Comparison of ENCODE assay signal across 1 cellular context in the genomic region with DNA sequence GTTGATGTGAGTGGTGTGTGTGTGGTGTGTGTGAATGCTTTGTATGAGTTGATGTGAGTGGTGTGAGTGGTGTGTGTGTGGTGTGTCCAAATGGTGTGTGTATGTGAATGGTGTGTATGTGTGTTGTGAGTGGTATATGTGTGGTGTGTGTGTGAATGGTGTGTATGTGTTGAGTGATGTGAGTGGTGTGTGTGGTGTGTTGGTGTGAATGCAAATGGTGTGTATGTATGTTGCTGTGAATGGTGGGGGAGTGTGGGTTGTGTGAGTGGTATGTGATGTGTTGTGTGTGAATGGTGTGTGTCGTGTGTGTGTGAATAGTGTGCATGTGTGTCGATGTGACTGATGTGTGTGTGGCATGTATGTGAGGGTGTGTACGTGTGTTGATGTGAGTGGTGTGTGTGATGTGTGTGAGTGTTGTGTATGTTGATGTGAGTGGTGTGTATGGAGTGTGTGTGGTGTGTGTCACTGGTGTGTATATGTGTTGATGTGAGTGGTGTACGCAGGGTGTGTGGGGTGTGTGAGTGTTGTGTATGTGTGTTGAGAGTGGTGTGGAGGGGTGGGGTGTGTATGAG.
TF ChIP-seq lines count a peak whose summit lies in the region.

No MANE protein-coding gene starts in this region.

TF ChIP-seq in HEK293, 187 proteins besides CTCF, POLR2A, EP300 and RAD21 (continued from another document):
- TF ChIP-seq ZNF239 (tag by site-specific recombination; IDR thresholded peaks at IDR 0.05), result peak; percentile 32; the same call in 1 of the 2 replicates
- TF ChIP-seq, protein P1, sequence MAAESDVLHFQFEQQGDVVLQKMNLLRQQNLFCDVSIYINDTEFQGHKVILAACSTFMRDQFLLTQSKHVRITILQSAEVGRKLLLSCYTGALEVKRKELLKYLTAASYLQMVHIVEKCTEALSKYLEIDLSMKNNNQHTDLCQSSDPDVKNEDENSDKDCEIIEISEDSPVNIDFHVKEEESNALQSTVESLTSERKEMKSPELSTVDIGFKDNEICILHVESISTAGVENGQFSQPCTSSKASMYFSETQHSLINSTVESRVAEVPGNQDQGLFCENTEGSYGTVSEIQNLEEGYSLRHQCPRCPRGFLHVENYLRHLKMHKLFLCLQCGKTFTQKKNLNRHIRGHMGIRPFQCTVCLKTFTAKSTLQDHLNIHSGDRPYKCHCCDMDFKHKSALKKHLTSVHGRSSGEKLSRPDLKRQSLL (tag by site-specific recombination; IDR thresholded peaks at IDR 0.05), result no peak
- TF ChIP-seq ZNF391 (tag by site-specific recombination; IDR thresholded peaks at IDR 0.05; ENCODE audit: borderline replicate concordance, low read depth), result no peak
- no peak for TF ChIP-seq ZNF777 (tag by site-specific recombination; IDR thresholded peaks at IDR 0.05; ENCODE audit: borderline replicate concordance)
- 0 out of 2 replicates have a peak, but pooled peaks have one; percentile 10 for TF ChIP-seq EGR2 (tag by site-specific recombination; IDR thresholded peaks at IDR 0.05; ENCODE audit: low read depth)
- no peak for TF ChIP-seq PRDM4 (tag by site-specific recombination; IDR thresholded peaks at IDR 0.05)
- TF ChIP-seq ZNF785 (tag by site-specific recombination; IDR thresholded peaks at IDR 0.05), result 0 out of 2 replicates have a peak, but pooled peaks have one; percentile 14
- no peak for TF ChIP-seq ZNF670 (tag by site-specific recombination; IDR thresholded peaks at IDR 0.05; ENCODE audit: low read depth)
- no peak for TF ChIP-seq ZIC2 (tag by site-specific recombination; IDR thresholded peaks at IDR 0.05)
- TF ChIP-seq, protein P2, sequence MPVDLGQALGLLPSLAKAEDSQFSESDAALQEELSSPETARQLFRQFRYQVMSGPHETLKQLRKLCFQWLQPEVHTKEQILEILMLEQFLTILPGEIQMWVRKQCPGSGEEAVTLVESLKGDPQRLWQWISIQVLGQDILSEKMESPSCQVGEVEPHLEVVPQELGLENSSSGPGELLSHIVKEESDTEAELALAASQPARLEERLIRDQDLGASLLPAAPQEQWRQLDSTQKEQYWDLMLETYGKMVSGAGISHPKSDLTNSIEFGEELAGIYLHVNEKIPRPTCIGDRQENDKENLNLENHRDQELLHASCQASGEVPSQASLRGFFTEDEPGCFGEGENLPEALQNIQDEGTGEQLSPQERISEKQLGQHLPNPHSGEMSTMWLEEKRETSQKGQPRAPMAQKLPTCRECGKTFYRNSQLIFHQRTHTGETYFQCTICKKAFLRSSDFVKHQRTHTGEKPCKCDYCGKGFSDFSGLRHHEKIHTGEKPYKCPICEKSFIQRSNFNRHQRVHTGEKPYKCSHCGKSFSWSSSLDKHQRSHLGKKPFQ (tag by site-specific recombination; IDR thresholded peaks at IDR 0.05), result peak; percentile 97
- TF ChIP-seq, protein P3, sequence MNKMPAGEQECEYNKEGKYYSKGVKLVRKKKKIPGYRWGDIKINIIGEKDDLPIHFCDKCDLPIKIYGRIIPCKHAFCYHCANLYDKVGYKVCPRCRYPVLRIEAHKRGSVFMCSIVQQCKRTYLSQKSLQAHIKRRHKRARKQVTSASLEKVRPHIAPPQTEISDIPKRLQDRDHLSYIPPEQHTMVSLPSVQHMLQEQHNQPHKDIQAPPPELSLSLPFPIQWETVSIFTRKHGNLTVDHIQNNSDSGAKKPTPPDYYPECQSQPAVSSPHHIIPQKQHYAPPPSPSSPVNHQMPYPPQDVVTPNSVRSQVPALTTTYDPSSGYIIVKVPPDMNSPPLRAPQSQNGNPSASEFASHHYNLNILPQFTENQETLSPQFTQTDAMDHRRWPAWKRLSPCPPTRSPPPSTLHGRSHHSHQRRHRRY (tag by site-specific recombination; IDR thresholded peaks at IDR 0.05), result peak; percentile 12; the same call in 1 of the 2 replicates
- TF ChIP-seq YY2 (tag by site-specific recombination; IDR thresholded peaks at IDR 0.05), result no peak
- no peak for TF ChIP-seq ZNF24 (tag by site-specific recombination; IDR thresholded peaks at IDR 0.05)
- no peak for TF ChIP-seq ZNF19 (tag by site-specific recombination; IDR thresholded peaks at IDR 0.05; ENCODE audit: low read depth)
- peak; percentile 78 for TF ChIP-seq ZNF621 (tag by site-specific recombination; IDR thresholded peaks at IDR 0.05)
- TF ChIP-seq, protein P4, sequence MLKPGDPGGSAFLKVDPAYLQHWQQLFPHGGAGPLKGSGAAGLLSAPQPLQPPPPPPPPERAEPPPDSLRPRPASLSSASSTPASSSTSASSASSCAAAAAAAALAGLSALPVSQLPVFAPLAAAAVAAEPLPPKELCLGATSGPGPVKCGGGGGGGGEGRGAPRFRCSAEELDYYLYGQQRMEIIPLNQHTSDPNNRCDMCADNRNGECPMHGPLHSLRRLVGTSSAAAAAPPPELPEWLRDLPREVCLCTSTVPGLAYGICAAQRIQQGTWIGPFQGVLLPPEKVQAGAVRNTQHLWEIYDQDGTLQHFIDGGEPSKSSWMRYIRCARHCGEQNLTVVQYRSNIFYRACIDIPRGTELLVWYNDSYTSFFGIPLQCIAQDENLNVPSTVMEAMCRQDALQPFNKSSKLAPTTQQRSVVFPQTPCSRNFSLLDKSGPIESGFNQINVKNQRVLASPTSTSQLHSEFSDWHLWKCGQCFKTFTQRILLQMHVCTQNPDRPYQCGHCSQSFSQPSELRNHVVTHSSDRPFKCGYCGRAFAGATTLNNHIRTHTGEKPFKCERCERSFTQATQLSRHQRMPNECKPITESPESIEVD (tag by site-specific recombination; IDR thresholded peaks at IDR 0.05), result no peak
- TF ChIP-seq, protein P5, sequence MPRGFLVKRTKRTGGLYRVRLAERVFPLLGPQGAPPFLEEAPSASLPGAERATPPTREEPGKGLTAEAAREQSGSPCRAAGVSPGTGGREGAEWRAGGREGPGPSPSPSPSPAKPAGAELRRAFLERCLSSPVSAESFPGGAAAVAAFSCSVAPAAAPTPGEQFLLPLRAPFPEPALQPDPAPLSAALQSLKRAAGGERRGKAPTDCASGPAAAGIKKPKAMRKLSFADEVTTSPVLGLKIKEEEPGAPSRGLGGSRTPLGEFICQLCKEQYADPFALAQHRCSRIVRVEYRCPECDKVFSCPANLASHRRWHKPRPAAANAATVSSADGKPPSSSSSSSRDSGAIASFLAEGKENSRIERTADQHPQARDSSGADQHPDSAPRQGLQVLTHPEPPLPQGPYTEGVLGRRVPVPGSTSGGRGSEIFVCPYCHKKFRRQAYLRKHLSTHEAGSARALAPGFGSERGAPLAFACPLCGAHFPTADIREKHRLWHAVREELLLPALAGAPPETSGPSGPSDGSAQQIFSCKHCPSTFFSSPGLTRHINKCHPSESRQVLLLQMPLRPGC (tag by site-specific recombination; IDR thresholded peaks at IDR 0.05), result 0 out of 2 replicates have a peak, but pooled peaks have one; percentile 19
- no peak for TF ChIP-seq ZNF121 (tag by site-specific recombination; IDR thresholded peaks at IDR 0.05)
- no peak for TF ChIP-seq ZNF138 (tag by site-specific recombination; IDR thresholded peaks at IDR 0.05; ENCODE audit: borderline replicate concordance)
- TF ChIP-seq ZNF266 (tag by site-specific recombination; IDR thresholded peaks at IDR 0.05; ENCODE audit: low read depth), result no peak
- TF ChIP-seq ZNF274 (IDR thresholded peaks at IDR 0.05; ENCODE audit: low read length), result no peak
- TF ChIP-seq ZNF274 (tag by site-specific recombination; IDR thresholded peaks at IDR 0.05; ENCODE audit: borderline replicate concordance), result peak; percentile 16; the same call in 1 of the 2 replicates
- no peak for TF ChIP-seq ZNF37A (tag by site-specific recombination; IDR thresholded peaks at IDR 0.05)
- 0 out of 2 replicates have a peak, but pooled peaks have one; percentile 41 for TF ChIP-seq HOXD13 (CRISPR knock-in tag; IDR thresholded peaks at IDR 0.05; ENCODE audit: borderline replicate concordance)
- no peak for TF ChIP-seq ZNF423 (tag by site-specific recombination; IDR thresholded peaks at IDR 0.05)
- TF ChIP-seq ZNF664 (tag by site-specific recombination; IDR thresholded peaks at IDR 0.05), result no peak
- TF ChIP-seq ZNF155 (tag by site-specific recombination; IDR thresholded peaks at IDR 0.05), result no peak
- TF ChIP-seq ZNF354C (tag by site-specific recombination; IDR thresholded peaks at IDR 0.05; ENCODE audit: borderline replicate concordance, low read depth), result no peak
- no peak for TF ChIP-seq ZSCAN16 (tag by site-specific recombination; IDR thresholded peaks at IDR 0.05)
- no peak for TF ChIP-seq ZNF473 (tag by site-specific recombination; IDR thresholded peaks at IDR 0.05)
- no peak for TF ChIP-seq ZNF157 (tag by site-specific recombination; IDR thresholded peaks at IDR 0.05)
- TF ChIP-seq SCRT2 (tag by site-specific recombination; IDR thresholded peaks at IDR 0.05), result no peak
